11 cellular contexts compared by ENCODE assay signal in the genomic region with DNA sequence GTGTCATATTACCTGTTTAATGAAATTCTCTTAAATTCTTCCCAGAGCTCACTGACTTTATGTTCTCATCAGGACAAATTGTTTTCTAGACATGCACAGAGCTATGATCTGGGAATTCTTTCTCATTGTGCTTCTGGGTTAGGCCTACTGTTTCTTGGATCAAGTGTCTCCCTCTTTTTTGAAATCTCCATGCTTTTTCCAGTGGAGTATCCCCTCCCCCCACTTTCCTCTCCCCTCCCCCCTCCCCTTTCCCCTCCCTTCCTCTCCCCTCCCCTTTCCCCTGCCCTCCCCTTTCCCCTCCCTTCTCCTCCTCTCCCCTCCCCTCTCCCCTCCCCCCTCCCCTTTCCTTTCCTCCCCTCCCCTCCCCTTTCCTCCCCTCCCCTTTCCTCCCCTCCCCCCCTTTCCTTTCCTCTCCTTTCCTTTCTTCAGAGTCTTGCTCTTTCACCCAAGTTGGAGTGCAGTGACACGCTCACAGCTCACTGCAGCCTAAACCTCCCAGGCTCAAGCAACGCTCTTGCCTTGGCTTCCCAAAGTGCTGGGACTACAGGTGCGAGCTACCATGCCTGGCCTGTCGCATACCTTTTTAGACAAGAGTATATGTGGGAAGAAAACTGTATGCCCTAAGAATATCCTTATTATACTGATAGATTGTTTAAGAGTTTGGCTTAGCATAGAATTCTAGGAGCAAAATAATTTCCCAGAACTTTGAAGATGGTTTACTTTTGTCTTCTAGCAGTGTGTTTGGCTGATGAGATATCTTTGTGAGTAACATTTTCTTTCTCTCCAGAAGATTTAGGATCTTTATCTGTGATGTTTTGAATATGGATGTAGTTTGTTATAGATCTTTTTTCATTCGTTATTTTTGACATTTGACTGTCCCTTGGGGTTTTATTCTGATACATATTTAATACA. TPM values are rescaled to one million over a fixed set of nuclear protein-coding genes. Genes with fewer than 3 reads are reported as not detected.
A peak's percentile ranks its signal among the peaks of the same experiment; 100 is the strongest.
DNase-seq lines count a peak whose midpoint lies in the region; ATAC-seq, FAIRE-seq and TF ChIP-seq lines count a peak whose summit lies in the region.
"Had no signal": no experiment of that assay in that cellular context is flagged by ENCODE, and none has a peak within 500 bp of the region (broad histone marks: within the 10 kb centered on the region; RNA-seq: fewer than 3 reads in every experiment).

No MANE protein-coding gene starts in this region.

- DNase-seq in activated T-cell treated with anti-CD3 and anti-CD28 coated beads, Interleukin-2, amount 50 U/mL, for 72 hours: no peak
- DNase-seq in activated T-cell treated with anti-CD3 and anti-CD28 coated beads, Interleukin-2, amount 50 U/mL, for 1 hour: no peak
- peak; percentile 46 for DNase-seq in SK-MEL-5 (ENCODE audit: low read depth, low spot score)
- no peak for DNase-seq in D721Med (ENCODE audit: insufficient read length, low spot score)
- DNase-seq in stimulated activated CD4-positive, alpha-beta T cell treated with anti-CD3 and anti-CD28 coated beads, Interleukin-2, amount 100 ng/mL, for 24 hours: no peak
- no peak for DNase-seq in activated gamma-delta T cell treated with Interleukin-2 at 50 U/mL for 16 hours
- DNase-seq: C1 segment of cervical spinal cord, NCI-H774 had no signal

- TF ChIP-seq POLR2A in gastroesophageal sphincter (IDR thresholded peaks at IDR 0.05): no peak

- H3K9me3 ChIP-seq in gastroesophageal sphincter: no peaks in the 10 kb centered on the region

- peak overlapping the region; percentile 89 for H3K27ac Mint-ChIP-seq in activated T-cell treated with anti-CD3 and anti-CD28 coated beads, Interleukin-2, amount 50 U/mL, for 72 hours
- no peak overlapping the region for H3K27ac Mint-ChIP-seq in stimulated activated memory B cell treated with anti-CD40 and anti-IgM and Interleukin-4, amounts not matched to agents 10 μg/mL and 1 μg/mL and 100 μg/mL, for 72 hours

- peak overlapping the region in 3 of 4 donors; percentile 11 to 60 (median 21) for H3K27ac ChIP-seq in gastroesophageal sphincter

- H3K27me3 ChIP-seq in gastroesophageal sphincter: no peaks in the 10 kb centered on the region

- H3K36me3 Mint-ChIP-seq in activated T-cell treated with anti-CD3 and anti-CD28 coated beads, Interleukin-2, amount 50 U/mL, for 72 hours (ENCODE audit: insufficient read depth in 2 of 2): no peaks in the 10 kb centered on the region
- H3K36me3 Mint-ChIP-seq in stimulated activated memory B cell treated with anti-CD40 and anti-IgM and Interleukin-4, amounts not matched to agents 10 μg/mL and 1 μg/mL and 100 μg/mL, for 72 hours: no peaks in the 10 kb centered on the region
- H3K36me3 Mint-ChIP-seq: IgD-negative memory B cell had no signal

- no peak for TF ChIP-seq EP300 in gastroesophageal sphincter (IDR thresholded peaks at IDR 0.05)

- TF ChIP-seq CTCF in gastroesophageal sphincter (IDR thresholded peaks at IDR 0.05): no peak
- no peak for TF ChIP-seq CTCF in D721Med (IDR thresholded peaks at IDR 0.05; ENCODE audit: insufficient read depth, missing control alignments)

- in situ Hi-C loops in SK-MEL-5 (cut with HindIII; ENCODE audit: low pct_unique_long_range_greater_than_20kb, low sequenced_read_pairs): no loop called here

- H3K27me3 Mint-ChIP-seq in activated T-cell treated with anti-CD3 and anti-CD28 coated beads, Interleukin-2, amount 50 U/mL, for 72 hours (ENCODE audit: low read depth): no peaks in the 10 kb centered on the region
- H3K27me3 Mint-ChIP-seq in stimulated activated memory B cell treated with anti-CD40 and anti-IgM and Interleukin-4, amounts not matched to agents 10 μg/mL and 1 μg/mL and 100 μg/mL, for 72 hours: no peaks in the 10 kb centered on the region
- H3K27me3 Mint-ChIP-seq: IgD-negative memory B cell had no signal

- no peaks in the 10 kb centered on the region for H3K36me3 ChIP-seq in gastroesophageal sphincter

- H3K4me1 Mint-ChIP-seq in activated T-cell treated with anti-CD3 and anti-CD28 coated beads, Interleukin-2, amount 50 U/mL, for 72 hours (ENCODE audit: low read depth): peaks cover 46% of the 10 kb centered on the region
- peaks cover 33% of the 10 kb centered on the region for H3K4me1 Mint-ChIP-seq in stimulated activated memory B cell treated with anti-CD40 and anti-IgM and Interleukin-4, amounts not matched to agents 10 μg/mL and 1 μg/mL and 100 μg/mL, for 72 hours

- no peak overlapping the region for H3K4me3 ChIP-seq in gastroesophageal sphincter

- no peaks in the 10 kb centered on the region for H3K9me3 Mint-ChIP-seq in activated T-cell treated with anti-CD3 and anti-CD28 coated beads, Interleukin-2, amount 50 U/mL, for 72 hours
- H3K9me3 Mint-ChIP-seq in stimulated activated memory B cell treated with anti-CD40 and anti-IgM and Interleukin-4, amounts not matched to agents 10 μg/mL and 1 μg/mL and 100 μg/mL, for 72 hours: no peaks in the 10 kb centered on the region
- H3K9me3 Mint-ChIP-seq: IgD-negative memory B cell had no signal

- no peak for FAIRE-seq in D721Med (lab: Jason Lieb, UNC)

- peak overlapping the region; percentile 67 to 90 for H3K4me3 Mint-ChIP-seq in activated T-cell treated with anti-CD3 and anti-CD28 coated beads, Interleukin-2, amount 50 U/mL, for 72 hours
- H3K4me3 Mint-ChIP-seq in stimulated activated memory B cell treated with anti-CD40 and anti-IgM and Interleukin-4, amounts not matched to agents 10 μg/mL and 1 μg/mL and 100 μg/mL, for 72 hours: peak overlapping the region; percentile 64

- H3K4me1 ChIP-seq in gastroesophageal sphincter: peaks cover 0 to 55% (median 8%) of the 10 kb centered on the region in 3 donors

- no peak for ATAC-seq in activated T-cell treated with anti-CD3 and anti-CD28 coated beads, Interleukin-2, amount 50 U/mL, for 72 hours (replicated peaks in 1 of 2)
- no peak for ATAC-seq in gastroesophageal sphincter
- no peak for ATAC-seq in stimulated activated memory B cell treated with anti-CD40 and anti-IgM and Interleukin-4, amounts not matched to agents 10 μg/mL and 1 μg/mL and 100 μg/mL, for 72 hours

- WGBS in gastroesophageal sphincter (ENCODE audit: low coverage in 1 of 2), 2 donors: 60 to 64% methylated on average over 5 of the region's 5 CpGs

RNA-seq across cellular contexts. Expression of a gene that starts 2.5 kb away (rescaled TPM):
- 10 to 100 TPM; 14.2 to 14.9 TPM for total RNA-seq in activated T-cell treated with anti-CD3 and anti-CD28 coated beads, Interleukin-2, amount 50 U/mL, for 72 hours
- 5.9 and 8.5 TPM in 2 replicates for total RNA-seq in SK-MEL-5 (2014; rRNA removed; shearing (Covaris generic))
- 8.3 and 15.2 TPM in 2 replicates for polyA plus RNA-seq in SK-MEL-5 (2015; cell fraction: cytosol; rRNA removed)
- 29.3 and 43.8 TPM in 2 replicates for polyA plus RNA-seq in SK-MEL-5 (2015; cell fraction: nucleus; rRNA removed)
- 10 to 100 TPM; 11.6 to 36.9 (median 23.4) TPM for total RNA-seq in gastroesophageal sphincter

RNA-seq across cellular contexts. Expression of a gene that starts 29.5 kb away (rescaled TPM):
- 10 to 100 TPM; 68.6 to 68.8 TPM for total RNA-seq in activated T-cell treated with anti-CD3 and anti-CD28 coated beads, Interleukin-2, amount 50 U/mL, for 72 hours
- total RNA-seq in SK-MEL-5 (2014; rRNA removed; shearing (Covaris generic)): 95.2 and 97.7 TPM in 2 replicates
- 61.0 and 86.9 TPM in 2 replicates for polyA plus RNA-seq in SK-MEL-5 (2015; cell fraction: cytosol; rRNA removed)
- 34.2 and 40.6 TPM in 2 replicates for polyA plus RNA-seq in SK-MEL-5 (2015; cell fraction: nucleus; rRNA removed)
- total RNA-seq in gastroesophageal sphincter: 100 to 1,000 TPM; 209 to 286 (median 230) TPM
